In genomic region chrX:105114554-105115130, GRCh38 we compare ENCODE assay signal across 13 cellular contexts.
DNase-seq lines count a peak whose midpoint lies in the region; ATAC-seq and TF ChIP-seq lines count a peak whose summit lies in the region.
"Had no signal": no experiment of that assay in that cellular context is flagged by ENCODE, and none has a peak within 500 bp of the region (broad histone marks: within the 10 kb centered on the region; RNA-seq: fewer than 3 reads in every experiment).

No MANE protein-coding gene starts in this region.

- TF ChIP-seq CTCF in foreskin keratinocyte (conservative IDR thresholded peaks at IDR 0.05) (no peak), nephron progenitor cell (IDR thresholded peaks at IDR 0.05) (no peak)

- H3K4me3 Mint-ChIP-seq in nephron progenitor cell, result no peak overlapping the region
- H3K4me3 Mint-ChIP-seq: B cell; CD8-positive, alpha-beta T cell; H9 had no signal

- H3K4me1 ChIP-seq in foreskin keratinocyte, result no peaks in the 10 kb centered on the region
- H3K4me1 ChIP-seq: BLaER1 treated with 17β-estradiol and CSF1 and Interleukin-3, amounts not matched to agents 10 nM and 100 nM had no signal

- peaks cover 39% of the 10 kb centered on the region for H3K9me3 Mint-ChIP-seq in nephron progenitor cell
- H3K9me3 Mint-ChIP-seq: CD8-positive, alpha-beta T cell had no signal

- peaks cover 12% of the 10 kb centered on the region for H3K4me1 Mint-ChIP-seq in nephron progenitor cell
- H3K4me1 Mint-ChIP-seq: B cell had no signal

- H3K36me3 Mint-ChIP-seq in nephron progenitor cell (ENCODE audit: low read depth), result peaks cover 4% of the 10 kb centered on the region
- H3K36me3 Mint-ChIP-seq: CD8-positive, alpha-beta T cell had no signal

- ATAC-seq in foreskin keratinocyte, result peak; percentile 75
- ATAC-seq: CD8-positive, alpha-beta T cell had no signal

- H3K27me3 ChIP-seq in foreskin keratinocyte, result no peaks in the 10 kb centered on the region
- H3K27me3 ChIP-seq: BLaER1 treated with 17β-estradiol and CSF1 and Interleukin-3, amounts not matched to agents 10 nM and 100 nM had no signal

- H3K27ac Mint-ChIP-seq in nephron progenitor cell, result no peak overlapping the region
- H3K27ac Mint-ChIP-seq: B cell; CD8-positive, alpha-beta T cell; H9 had no signal

- DNase-seq in HT1080 (ENCODE audit: low read depth) (peak; percentile 13), T1000 (lab: John Stamatoyannopoulos, UW) (peak; percentile 0), foreskin keratinocyte (peak in 1 of 2 donors; percentile 77), NCI-H2081 (lab: John Stamatoyannopoulos, UW) (no peak), nephron progenitor cell (no peak), NCI-H2029 treated with DMSO at 0.1 percent for 48 hours (lab: John Stamatoyannopoulos, UW) (no peak)
- DNase-seq: Calu3; CD8-positive, alpha-beta T cell; DMS79 treated with DMSO at 0.1 percent for 48 hours; GF-D8; H9 had no signal

- H3K27me3 Mint-ChIP-seq in nephron progenitor cell (ENCODE audit: low read depth, poor library complexity), result peaks cover 2% of the 10 kb centered on the region
- H3K27me3 Mint-ChIP-seq: B cell had no signal

- H3K27ac ChIP-seq in foreskin keratinocyte, result no peak overlapping the region
- H3K27ac ChIP-seq: BLaER1 treated with 17β-estradiol and CSF1 and Interleukin-3, amounts not matched to agents 10 nM and 100 nM had no signal

Comparison
In these comparisons a context has a peak if more than half of its experiments do, and no peak if none do; other contexts are left out.
1. DNase-seq: peak in HT1080 (single experiment) and T1000 (single experiment); none in NCI-H2081 (0 of 2), nephron progenitor cell (single experiment) and NCI-H2029 treated with DMSO at 0.1 percent for 48 hours (single experiment).